In the genomic region with DNA sequence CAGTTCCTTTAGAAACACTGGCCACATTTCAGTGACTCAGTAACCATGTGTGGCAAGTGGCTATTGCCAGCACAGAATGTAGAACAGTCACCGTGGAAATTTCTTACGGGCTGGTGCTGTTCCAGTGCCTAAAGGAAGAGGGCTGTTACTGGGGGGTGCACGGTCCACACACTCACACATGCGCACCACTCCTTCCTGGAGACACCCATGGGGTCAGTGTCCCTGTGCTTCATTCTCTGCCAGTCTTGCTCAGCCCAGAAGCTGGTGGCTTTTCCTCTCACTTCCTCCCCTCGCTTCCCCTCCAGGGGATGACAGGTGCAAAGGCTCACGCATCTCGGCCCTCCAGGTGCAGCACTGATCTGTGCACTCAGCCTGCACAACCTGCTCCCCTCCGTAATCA, we compare ENCODE assay signal across 11 cellular contexts.
DNase-seq lines count a peak whose midpoint lies in the region; ATAC-seq, FAIRE-seq and TF ChIP-seq lines count a peak whose summit lies in the region.
"Had no signal": no experiment of that assay in that cellular context is flagged by ENCODE, and none has a peak within 500 bp of the region (broad histone marks: within the 10 kb centered on the region; RNA-seq: fewer than 3 reads in every experiment).

No MANE protein-coding gene starts in this region.

- no peak overlapping the region for H2AFZ ChIP-seq in osteoblast (ENCODE audit: low read length)

- H3K4me1 Mint-ChIP-seq in HFFc6 (ENCODE audit: low read depth) (peaks cover 11% of the 10 kb centered on the region), osteocyte (ENCODE audit: unreplicated experiment) (no peaks in the 10 kb centered on the region)
- H3K4me1 Mint-ChIP-seq: WTC11 had no signal

- ATAC-seq in GM18870 (IDR thresholded peaks at IDR 0.05; ENCODE audit: unreplicated experiment) (peak; percentile 52), body of pancreas (no peak)
- ATAC-seq: WTC11 had no signal

- WGBS in body of pancreas, 2 donors: 70 to 80% methylated on average over 8 of the region's 8 CpGs

- H3K27ac ChIP-seq in osteoblast (ENCODE audit: low read depth, low read length) (no peak overlapping the region), body of pancreas (no peak overlapping the region)

- H3K27me3 ChIP-seq in osteoblast (ENCODE audit: insufficient read depth, low read length) (no peaks in the 10 kb centered on the region), body of pancreas (no peaks in the 10 kb centered on the region)

- FAIRE-seq in HTR-8/SVneo (lab: Jason Lieb, UNC): peak; percentile 49
- FAIRE-seq: astrocyte had no signal

- intact Hi-C loops in body of pancreas (cut with DNase I): no loop called here

- H3K79me2 ChIP-seq in osteoblast (ENCODE audit: insufficient read depth, low read length): no peaks in the 10 kb centered on the region

- H3K36me3 ChIP-seq in osteoblast (ENCODE audit: insufficient read depth, low read length) (no peaks in the 10 kb centered on the region), body of pancreas (replicated peaks in 1 of 2; ENCODE audit: insufficient read depth in 1 of 2, low read depth in 2 of 2) (no peaks in the 10 kb centered on the region)

- H3K27ac Mint-ChIP-seq in HFFc6 (no peak overlapping the region), osteocyte (ENCODE audit: unreplicated experiment) (no peak overlapping the region)
- H3K27ac Mint-ChIP-seq: WTC11 had no signal

- DNase-seq in HFFc6 (peak; percentile 24), HTR-8/SVneo (ENCODE audit: insufficient read length, low spot score) (no peak), osteoblast (ENCODE audit: insufficient read length, low spot score, missing footprints) (peak; percentile 43), mesenteric fat pad (ENCODE audit: low spot score) (no peak), body of pancreas (no peak), osteocyte (ENCODE audit: extremely low spot score, unreplicated experiment) (no peak)
- DNase-seq in activated effector memory CD4-positive, alpha-beta T cell treated with Interleukin-2 at 50 U/mL for 16 hours: no peak
- DNase-seq: NCI-H2029 treated with DMSO at 0.1 percent for 48 hours had no signal

- no peak for TF ChIP-seq CTCF in HFFc6 (IDR thresholded peaks at IDR 0.05)
- TF ChIP-seq CTCF in osteoblast (IDR thresholded peaks at IDR 0.05; ENCODE audit: extremely low read depth, low read depth, low read length): no peak
- TF ChIP-seq CTCF in body of pancreas (IDR thresholded peaks at IDR 0.05): no peak
- no peak for TF ChIP-seq CTCF in osteocyte (IDR thresholded peaks at IDR 0.05)

- no peaks in the 10 kb centered on the region for H4K20me1 ChIP-seq in osteoblast (ENCODE audit: insufficient read depth, low read length)

- H3K27me3 Mint-ChIP-seq in HFFc6 (ENCODE audit: insufficient read depth): peaks cover 1% of the 10 kb centered on the region; the same call in 1 of the 2 replicates
- no peaks in the 10 kb centered on the region for H3K27me3 Mint-ChIP-seq in osteocyte (ENCODE audit: unreplicated experiment)

- H3K4me1 ChIP-seq in osteoblast (ENCODE audit: insufficient read depth, low read length): no peaks in the 10 kb centered on the region
- H3K4me1 ChIP-seq in body of pancreas: no peaks in the 10 kb centered on the region

- H3K4me3 ChIP-seq in osteoblast (ENCODE audit: insufficient read depth, low read length): no peak overlapping the region
- no peak overlapping the region for H3K4me3 ChIP-seq in body of pancreas

- H3K36me3 Mint-ChIP-seq in HFFc6 (ENCODE audit: low read depth) (peaks cover 42% of the 10 kb centered on the region), osteocyte (ENCODE audit: unreplicated experiment) (peaks cover 27% of the 10 kb centered on the region)

- no peak for TF ChIP-seq POLR2A in body of pancreas (IDR thresholded peaks at IDR 0.05)

- H3K4me3 Mint-ChIP-seq in HFFc6: no peak overlapping the region
- H3K4me3 Mint-ChIP-seq in osteocyte (ENCODE audit: unreplicated experiment): no peak overlapping the region
- H3K4me3 Mint-ChIP-seq: WTC11 had no signal

- no peaks in the 10 kb centered on the region for H3K9me3 ChIP-seq in osteoblast (ENCODE audit: low read depth, low read length)
- no peaks in the 10 kb centered on the region for H3K9me3 ChIP-seq in body of pancreas

- H3K4me2 ChIP-seq in osteoblast (ENCODE audit: insufficient read depth, low read length): no peak overlapping the region

- H3K9me3 Mint-ChIP-seq in HFFc6 (peaks cover 8% of the 10 kb centered on the region), osteocyte (ENCODE audit: unreplicated experiment) (no peaks in the 10 kb centered on the region)

Comparison
In these comparisons a context has a peak if more than half of its experiments do, and no peak if none do; other contexts are left out.
1. DNase-seq: peak in HFFc6 (single experiment) and osteoblast (single experiment); none in HTR-8/SVneo (single experiment), mesenteric fat pad (single experiment), activated effector memory CD4-positive, alpha-beta T cell treated with Interleukin-2 at 50 U/mL for 16 hours (single experiment), body of pancreas (0 of 4) and osteocyte (single experiment).